Comparison of ENCODE assay signal across 24 cellular contexts in genomic region chr1:93969371-93969770, GRCh38.
"Had no signal": no experiment of that assay in that cellular context is flagged by ENCODE, and none has a peak within 500 bp of the region (broad histone marks: within the 10 kb centered on the region; RNA-seq: fewer than 3 reads in every experiment).

No MANE protein-coding gene starts in this region.

- ATAC-seq: activated T-cell treated with anti-CD3 and anti-CD28 coated beads, Interleukin-2, amount 50 U/mL, for 4 hours; left cardiac atrium; right lobe of liver had no signal

- H3K4me3 ChIP-seq: adrenal gland, ascending aorta, dorsolateral prefrontal cortex, hepatocyte, right lobe of liver, testis, uterus had no signal

- H3K4me2 ChIP-seq: hepatocyte had no signal

- H3K27ac ChIP-seq: adrenal gland, ascending aorta, brain microvascular endothelial cell, dorsolateral prefrontal cortex, hepatocyte, neutrophil, parathyroid adenoma, right lobe of liver, testis, uterus had no signal

- H3K79me2 ChIP-seq: hepatocyte, parathyroid adenoma had no signal

- DNase-seq: activated CD4-positive, alpha-beta T cell treated with anti-CD3 and anti-CD28 coated beads, Interleukin-2, amount 50 U/mL, for 4 hours; activated CD8-positive, alpha-beta memory T cell treated with anti-CD3 and anti-CD28 coated beads for 24 hours; activated CD8-positive, alpha-beta memory T cell treated with anti-CD3 and anti-CD28 coated beads, Interleukin-2, amount 50 U/mL, for 4 hours; activated naive CD4-positive, alpha-beta T cell; activated T-cell treated with anti-CD3 and anti-CD28 coated beads, Interleukin-2, amount 50 U/mL, for 4 hours; adrenal gland; brain microvascular endothelial cell; central memory CD4-positive, alpha-beta T cell; dorsolateral prefrontal cortex; foreskin melanocyte; glutamatergic neuron; immature natural killer cell; left cardiac atrium; mesenchymal stem cell; right lobe of liver; stimulated activated CD4-positive, alpha-beta T cell treated with anti-CD3 and anti-CD28 coated beads, Interleukin-2, amount 100 ng/mL, for 48 hours; stimulated activated naive CD4-positive, alpha-beta T cell; testis; trophoblast cell; uterus had no signal

- H3K4me1 ChIP-seq: adrenal gland, ascending aorta, parathyroid adenoma, testis, uterus had no signal

- H3K9me3 ChIP-seq: adrenal gland, ascending aorta, neutrophil, right lobe of liver, testis, uterus had no signal

- H3K36me3 ChIP-seq: adrenal gland, ascending aorta, brain microvascular endothelial cell, neutrophil, right lobe of liver, uterus had no signal

- H2AFZ ChIP-seq: hepatocyte, parathyroid adenoma had no signal

- H3K27me3 ChIP-seq: adrenal gland, ascending aorta, brain microvascular endothelial cell, hepatocyte, neutrophil, right lobe of liver, testis, uterus had no signal

- H3K9ac ChIP-seq: parathyroid adenoma had no signal
